Comparison of ENCODE assay signal across 2 cellular contexts in genomic region chr16:76535-77272, GRCh38.
TF ChIP-seq lines count a peak whose summit lies in the region.

No MANE protein-coding gene starts in this region.

TF ChIP-seq in GM12891, 5 proteins besides CTCF, POLR2A, EP300 and RAD21 (continued from another document):
- TF ChIP-seq POU2F2 (IDR thresholded peaks at IDR 0.05; ENCODE audit: low read depth, low read length) (peak; percentile 8; the same call in 1 of the 2 replicates), POLR2AphosphoS5 (IDR thresholded peaks at IDR 0.05; ENCODE audit: low read depth, low read length) (no peak)

TF ChIP-seq in endothelial cell of umbilical vein, 7 proteins besides CTCF, POLR2A, EP300 and RAD21 (continued from another document):
- TF ChIP-seq MAX (IDR thresholded peaks at IDR 0.05; ENCODE audit: insufficient read depth, insufficient read length) (no peak), EZH2 (IDR thresholded peaks at IDR 0.05; ENCODE audit: borderline replicate concordance, low read depth, low read length, severe bottlenecking) (no peak), MYC (IDR thresholded peaks at IDR 0.05; ENCODE audit: low read depth, low read length) (no peak), GATA2 (IDR thresholded peaks at IDR 0.05; ENCODE audit: insufficient read depth, insufficient read length, low read depth, low read length) (peak; percentile 89), JUN (IDR thresholded peaks at IDR 0.05; ENCODE audit: borderline replicate concordance, insufficient read depth, insufficient read length, low read depth) (no peak), FOS (IDR thresholded peaks at IDR 0.05; ENCODE audit: borderline replicate concordance, insufficient read depth, low read length) (peak; percentile 87)
